1 cellular context compared by ENCODE assay signal in genomic region chr1:147236448-147236847, GRCh38.
TF ChIP-seq lines count a peak whose summit lies in the region.

No MANE protein-coding gene starts in this region.

TF ChIP-seq in WTC11, 78 proteins besides CTCF, POLR2A, EP300 and RAD21 (continued from another document):
- TF ChIP-seq ZNF425 (CRISPR knock-in tag; conservative IDR thresholded peaks at IDR 0.05) (no peak), ESRRA (CRISPR knock-in tag; IDR thresholded peaks at IDR 0.05; ENCODE audit: borderline replicate concordance) (no peak), AR (CRISPR knock-in tag; IDR thresholded peaks at IDR 0.05) (no peak), ZNF138 (CRISPR knock-in tag; conservative IDR thresholded peaks at IDR 0.05) (no peak), JUN (CRISPR knock-in tag; IDR thresholded peaks at IDR 0.05) (no peak), IRF2 (CRISPR knock-in tag; IDR thresholded peaks at IDR 0.05; ENCODE audit: borderline replicate concordance, low read depth) (no peak)
